9 cellular contexts compared by ENCODE assay signal in genomic region chr14:70821581-70821915, GRCh38. TPM values are rescaled to one million over a fixed set of nuclear protein-coding genes. Genes with fewer than 3 reads are reported as not detected.
DNase-seq lines count a peak whose midpoint lies in the region; ATAC-seq, FAIRE-seq and TF ChIP-seq lines count a peak whose summit lies in the region.
"Had no signal": no experiment of that assay in that cellular context is flagged by ENCODE, and none has a peak within 500 bp of the region (broad histone marks: within the 10 kb centered on the region; RNA-seq: fewer than 3 reads in every experiment).

No MANE protein-coding gene starts in this region.

- no peak overlapping the region for H3K27ac ChIP-seq in CD4-positive, CD25-positive, alpha-beta regulatory T cell (ENCODE audit: insufficient read depth, low read length, poor library complexity, severe bottlenecking)
- H3K27ac ChIP-seq in OCI-LY7 (ENCODE audit: low read depth, low read length, poor library complexity, severe bottlenecking) (no peak overlapping the region), endothelial cell of umbilical vein (ENCODE audit: insufficient read depth, low read depth, low read length) (no peak overlapping the region), neuronal stem cell (replicated peaks; ENCODE audit: low read length) (no peak overlapping the region)

- H2BK5ac ChIP-seq in neuronal stem cell (ENCODE audit: low read length) = peak overlapping the region; percentile 93

- H3K27me3 Mint-ChIP-seq in CD4-positive, CD25-positive, alpha-beta regulatory T cell = peaks cover 35% of the 10 kb centered on the region

- no peak overlapping the region for H3K4ac ChIP-seq in neuronal stem cell (ENCODE audit: low read length)

- no peak for TF ChIP-seq POLR2A in endothelial cell of umbilical vein (IDR thresholded peaks at IDR 0.05; ENCODE audit: low read depth, low read length)

- no peak overlapping the region for H4K8ac ChIP-seq in neuronal stem cell (ENCODE audit: low read depth, low read length)

- H3K27ac Mint-ChIP-seq in CD4-positive, CD25-positive, alpha-beta regulatory T cell = peak overlapping the region in 1 of 3 donors; percentile 56

- no peaks in the 10 kb centered on the region for H3K9me2 ChIP-seq in OCI-LY7 (ENCODE audit: insufficient read depth, low read length)

- H4K20me1 ChIP-seq in OCI-LY7 (ENCODE audit: insufficient read depth, low read length) (no peaks in the 10 kb centered on the region), endothelial cell of umbilical vein (replicated peaks; ENCODE audit: control insufficient read depth, extremely low read depth, insufficient read depth, low read length) (no peaks in the 10 kb centered on the region)

- H3K79me2 ChIP-seq in OCI-LY7 (ENCODE audit: insufficient read depth, low read depth, low read length) = no peaks in the 10 kb centered on the region
- H3K79me2 ChIP-seq in endothelial cell of umbilical vein (ENCODE audit: control insufficient read depth, insufficient read depth, low read length) = no peaks in the 10 kb centered on the region

- no CpG with 5 or more reads among the region's 23 CpGs for WGBS in neuronal stem cell (ENCODE audit: extremely low coverage in 2 of 2, insufficient read length in 2 of 2, insufficient replicate concordance in 1 of 2), 2 donors

- peak overlapping the region; percentile 82 to 87 (median 84) for H3K4me3 Mint-ChIP-seq in CD4-positive, CD25-positive, alpha-beta regulatory T cell

- H3K4me2 ChIP-seq in OCI-LY7 (ENCODE audit: low read length) (peak overlapping the region; percentile 75), endothelial cell of umbilical vein (ENCODE audit: insufficient read depth, low read length) (no peak overlapping the region), neuronal stem cell (ENCODE audit: insufficient read depth, low read length, poor library complexity, severe bottlenecking) (peak overlapping the region; percentile 75)

- no peaks in the 10 kb centered on the region for H3K79me1 ChIP-seq in neuronal stem cell (ENCODE audit: low read depth, low read length)

- no peak overlapping the region for H3K23ac ChIP-seq in neuronal stem cell (ENCODE audit: low read depth, low read length, poor library complexity)

- POLR2A ChIA-PET in OCI-LY7 (lab: Charles Lee) = no interaction called here
- POLR2A ChIA-PET in endothelial cell of umbilical vein (lab: Charles Lee) = no interaction called here

- no peak for ATAC-seq in CD4-positive, CD25-positive, alpha-beta regulatory T cell (ENCODE audit: low read depth in 2 of 2)
- ATAC-seq in GM18867 (IDR thresholded peaks at IDR 0.05; ENCODE audit: unreplicated experiment) (no peak), HG02798 (IDR thresholded peaks at IDR 0.05; ENCODE audit: poor library complexity, unreplicated experiment) (no peak), GM19328 (IDR thresholded peaks at IDR 0.05; ENCODE audit: unreplicated experiment) (no peak)

- no peaks in the 10 kb centered on the region for H3K9me3 ChIP-seq in CD4-positive, CD25-positive, alpha-beta regulatory T cell (ENCODE audit: control insufficient read depth in 2 of 2, low read length in 2 of 2)
- H3K9me3 ChIP-seq in OCI-LY7 (ENCODE audit: low read length) (no peaks in the 10 kb centered on the region), endothelial cell of umbilical vein (replicated peaks; ENCODE audit: control insufficient read depth, insufficient read depth, low read length) (no peaks in the 10 kb centered on the region), neuronal stem cell (replicated peaks in 1 of 2; ENCODE audit: control insufficient read depth in 2 of 2, insufficient read depth in 1 of 2, low read depth in 1 of 2, low read length in 2 of 2) (no peaks in the 10 kb centered on the region)

- H3K27me3 ChIP-seq in CD4-positive, CD25-positive, alpha-beta regulatory T cell (ENCODE audit: control insufficient read depth, insufficient read depth, low read length) = peaks cover 15% of the 10 kb centered on the region
- H3K27me3 ChIP-seq in endothelial cell of umbilical vein (ENCODE audit: control insufficient read depth in 2 of 2, insufficient read depth in 2 of 2, low read length in 2 of 2) (peaks cover 37 to 45% of the 10 kb centered on the region in 2 experiments), neuronal stem cell (ENCODE audit: control insufficient read depth in 3 of 3, insufficient read depth in 3 of 3, low read depth in 1 of 3, low read length in 3 of 3) (peaks cover 0 to 40% (median 0%) of the 10 kb centered on the region in 3 experiments)

- no peak overlapping the region for H2BK15ac ChIP-seq in neuronal stem cell (ENCODE audit: low read length)

- dilution Hi-C loops in endothelial cell of umbilical vein (cut with MboI; ENCODE audit: extremely low pct_ligation_motif_present, low sequenced_read_pairs) = no loop called here

- H2BK120ac ChIP-seq in neuronal stem cell (ENCODE audit: low read depth, low read length) = peak overlapping the region; percentile 7

- peaks cover 0 to 1% (median 0%) of the 10 kb centered on the region in 7 donors for H3K9me3 Mint-ChIP-seq in CD4-positive, CD25-positive, alpha-beta regulatory T cell

- no peak for FAIRE-seq in endothelial cell of umbilical vein (lab: Jason Lieb, UNC)
- FAIRE-seq: TTC549 had no signal

- intact Hi-C loops in OCI-LY7 (cut with micrococcal nuclease; ENCODE audit: unreplicated experiment) (no loop called here), endothelial cell of umbilical vein (cut with micrococcal nuclease) (no loop called here)

- H3K18ac ChIP-seq in neuronal stem cell (ENCODE audit: low read length) = peak overlapping the region; percentile 96

- BruUV-seq in OCI-LY7 (replicated peaks; lab: Mats Ljungman, UMichigan) (no TSS peak), endothelial cell of umbilical vein (replicated peaks; lab: Mats Ljungman, UMichigan) (no TSS peak)

- H3K36me3 Mint-ChIP-seq in CD4-positive, CD25-positive, alpha-beta regulatory T cell = no peaks in the 10 kb centered on the region

- TF ChIP-seq CTCF in OCI-LY7 (conservative IDR thresholded peaks at IDR 0.05; ENCODE audit: low read length) (no peak), endothelial cell of umbilical vein (IDR thresholded peaks at IDR 0.05; ENCODE audit: extremely low read depth in 1 of 2, insufficient read depth in 1 of 2, low read depth in 1 of 2, low read length in 2 of 2) (no peak)

- no peak overlapping the region for H3K14ac ChIP-seq in neuronal stem cell (ENCODE audit: low read length)

- peaks cover 18% of the 10 kb centered on the region for H3K4me1 ChIP-seq in CD4-positive, CD25-positive, alpha-beta regulatory T cell (ENCODE audit: control insufficient read depth, insufficient read depth, low read length, poor library complexity, severe bottlenecking)
- H3K4me1 ChIP-seq in OCI-LY7 (ENCODE audit: insufficient read depth, low read length, poor library complexity, severe bottlenecking) = no peaks in the 10 kb centered on the region
- no peaks in the 10 kb centered on the region for H3K4me1 ChIP-seq in endothelial cell of umbilical vein (ENCODE audit: control insufficient read depth, extremely low read depth, insufficient read depth, low read length)
- peaks cover 0 to 6% of the 10 kb centered on the region in 2 donors for H3K4me1 ChIP-seq in neuronal stem cell (ENCODE audit: control insufficient read depth in 2 of 2, insufficient read depth in 1 of 2, low read depth in 1 of 2, low read length in 2 of 2)

- peak overlapping the region; percentile 30; the same call in 1 of the 2 replicates for H2AFZ ChIP-seq in OCI-LY7 (ENCODE audit: low read length)
- peak overlapping the region; percentile 89 for H2AFZ ChIP-seq in endothelial cell of umbilical vein (ENCODE audit: low read depth, low read length)
- H2AFZ ChIP-seq in neuronal stem cell (ENCODE audit: low read length) = peak overlapping the region; percentile 100

- H3K36me3 ChIP-seq in CD4-positive, CD25-positive, alpha-beta regulatory T cell (ENCODE audit: control insufficient read depth, insufficient read depth, low read length) = no peaks in the 10 kb centered on the region
- no peaks in the 10 kb centered on the region for H3K36me3 ChIP-seq in OCI-LY7 (ENCODE audit: insufficient read depth, low read length)
- no peaks in the 10 kb centered on the region for H3K36me3 ChIP-seq in endothelial cell of umbilical vein (ENCODE audit: control insufficient read depth in 2 of 2, extremely low read depth in 1 of 2, insufficient read depth in 2 of 2, low read length in 2 of 2)
- no peaks in the 10 kb centered on the region for H3K36me3 ChIP-seq in neuronal stem cell (replicated peaks in 1 of 2; ENCODE audit: control insufficient read depth in 2 of 2, insufficient read depth in 2 of 2, low read length in 2 of 2)

- no peak overlapping the region for H2AK5ac ChIP-seq in neuronal stem cell (ENCODE audit: low read depth, low read length)

- no peaks in the 10 kb centered on the region for H3K9me1 ChIP-seq in endothelial cell of umbilical vein (replicated peaks; ENCODE audit: control insufficient read depth, extremely low read depth, insufficient read depth, low read length)

- H4K91ac ChIP-seq in neuronal stem cell (ENCODE audit: low read depth, low read length, poor library complexity) = no peak overlapping the region

- no peak overlapping the region for H2BK12ac ChIP-seq in neuronal stem cell (ENCODE audit: low read length)

- no peak for DNase-seq in CD4-positive, CD25-positive, alpha-beta regulatory T cell
- DNase-seq in OCI-LY7 (ENCODE audit: low spot score) (no peak), endothelial cell of umbilical vein (ENCODE audit: low read depth, low spot score) (no peak), neuronal stem cell (ENCODE audit: low spot score) (no peak), NCI-H1417 (lab: John Stamatoyannopoulos, UW) (no peak)

- H3K4me1 Mint-ChIP-seq in CD4-positive, CD25-positive, alpha-beta regulatory T cell = peaks cover 7 to 27% (median 14%) of the 10 kb centered on the region in 4 donors

- CTCF ChIA-PET in OCI-LY7 (lab: Charles Lee; ENCODE audit: unreplicated experiment) (no interaction called here), endothelial cell of umbilical vein (lab: Charles Lee) (interaction anchor here (0.8 to 2.3 kb wide), 3 partner anchors 85 to 921 kb away, joined by 5 to 9 read pairs (median 6); partner anchors contain the start of gene PCNX1)

- peak overlapping the region; percentile 26 for H3K4me3 ChIP-seq in CD4-positive, CD25-positive, alpha-beta regulatory T cell (ENCODE audit: low read depth, low read length)
- peak overlapping the region; percentile 56 for H3K4me3 ChIP-seq in OCI-LY7 (ENCODE audit: low read depth, low read length, poor library complexity, severe bottlenecking)
- H3K4me3 ChIP-seq in endothelial cell of umbilical vein (replicated peaks in 1 of 3; ENCODE audit: insufficient read depth in 1 of 3, low read depth in 1 of 3, low read length in 3 of 3) = peak overlapping the region in 1 of 3 experiments; percentile 47
- peak overlapping the region; percentile 80 to 96 for H3K4me3 ChIP-seq in neuronal stem cell (ENCODE audit: low read length in 2 of 2)

- H3K9ac ChIP-seq in endothelial cell of umbilical vein (replicated peaks; ENCODE audit: extremely low read depth, insufficient read depth, low read length) (no peak overlapping the region), neuronal stem cell (ENCODE audit: low read depth, low read length, poor library complexity) (peak overlapping the region; percentile 98)

RNA-seq across cellular contexts. Expression of gene MAP3K9, which starts 12.2 kb away (rescaled TPM):
- total RNA-seq in CD4-positive, CD25-positive, alpha-beta regulatory T cell = 15.7 TPM
- polyA plus RNA-seq in CD4-positive, CD25-positive, alpha-beta regulatory T cell = 1 to 10 TPM; 1.1 to 1.7 (median 1.4) TPM
- total RNA-seq in OCI-LY7 (2014; rRNA removed; shearing (Covaris generic)) = 2.3 and 4.2 TPM in 2 replicates
- 6.4 and 7.4 TPM in 2 replicates for total RNA-seq in OCI-LY7 (2022)
- 0.05 and 0.11 TPM in 2 replicates for total RNA-seq in endothelial cell of umbilical vein
- polyA plus RNA-seq in endothelial cell of umbilical vein = 0.06 and 0.08 TPM in 2 replicates
- polyA plus RNA-seq in endothelial cell of umbilical vein (2011; cell fraction: cytosol; rRNA removed) = 0.03 and 0.06 TPM in 2 replicates
- polyA plus RNA-seq in endothelial cell of umbilical vein (2011; cell fraction: nucleus; rRNA removed) = 0.11 and 0.28 TPM in 2 replicates
- not detected in 2 replicates for polyA plus RNA-seq in endothelial cell of umbilical vein (2012)
- 0.06 and 0.15 TPM in 2 replicates for polyA minus RNA-seq in endothelial cell of umbilical vein
- polyA minus RNA-seq in endothelial cell of umbilical vein (2011; cell fraction: cytosol; rRNA and poly(A)+ RNA removed) = 2.9 TPM
- 0.05 TPM in 1 of 2 replicates, not detected in the other for polyA minus RNA-seq in endothelial cell of umbilical vein (2011; cell fraction: nucleus; rRNA and poly(A)+ RNA removed)
- 9.3 TPM for polyA plus RNA-seq in neuronal stem cell (2013, experiment 1 of 2)
- polyA plus RNA-seq in neuronal stem cell (2013, experiment 2 of 2) = 9.2 TPM

Comparison
In these comparisons a context has a peak if more than half of its experiments do, and no peak if none do; other contexts are left out.
1. H2AFZ ChIP-seq: peak in every context shown above with its lines; median percentile 100 in neuronal stem cell; 89 in endothelial cell of umbilical vein; 30 in OCI-LY7.